Comparison of ENCODE assay signal across 2 cellular contexts in the genomic region with DNA sequence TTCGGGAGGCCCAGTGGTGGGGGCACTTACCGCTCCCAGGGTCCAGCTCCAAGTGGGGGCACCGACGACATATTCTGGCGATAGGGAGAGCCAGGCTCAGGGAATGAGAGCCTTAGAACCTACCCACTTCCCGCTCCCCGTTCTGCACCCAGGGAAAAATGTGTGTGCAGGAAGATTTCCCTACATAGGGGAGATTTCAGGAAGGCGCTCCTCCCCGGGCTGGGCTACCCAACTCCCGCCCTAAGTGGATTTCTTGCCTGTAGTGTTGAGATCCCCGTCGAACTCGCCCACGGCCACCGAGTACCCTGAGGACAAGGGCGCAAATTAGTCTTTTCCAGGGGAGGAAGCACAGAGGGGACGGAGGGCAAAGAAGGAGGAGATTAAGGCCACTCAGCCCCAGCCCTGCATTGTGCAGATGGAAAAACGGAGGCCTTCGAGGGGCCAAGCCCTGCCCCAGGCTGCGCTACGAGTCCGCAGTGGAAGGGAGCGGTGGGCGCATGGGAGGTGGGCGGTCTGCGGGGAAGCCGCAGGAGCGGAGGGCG.
TF ChIP-seq lines count a peak whose summit lies in the region.

No MANE protein-coding gene starts in this region.

TF ChIP-seq in A549, 52 proteins besides CTCF, POLR2A, EP300 and RAD21 (continued from another document):
- no peak for TF ChIP-seq HOXB13 (CRISPR knock-in tag; IDR thresholded peaks at IDR 0.05; ENCODE audit: low read depth)
- TF ChIP-seq BHLHE40 (IDR thresholded peaks at IDR 0.05; ENCODE audit: low read depth, low read length), result no peak
- TF ChIP-seq CEBPB (IDR thresholded peaks at IDR 0.05), result no peak
- TF ChIP-seq JUNB (IDR thresholded peaks at IDR 0.05), result no peak

TF ChIP-seq in GM23338, 12 proteins besides CTCF, POLR2A, EP300 and RAD21 (continued from another document):
- TF ChIP-seq, protein P1, sequence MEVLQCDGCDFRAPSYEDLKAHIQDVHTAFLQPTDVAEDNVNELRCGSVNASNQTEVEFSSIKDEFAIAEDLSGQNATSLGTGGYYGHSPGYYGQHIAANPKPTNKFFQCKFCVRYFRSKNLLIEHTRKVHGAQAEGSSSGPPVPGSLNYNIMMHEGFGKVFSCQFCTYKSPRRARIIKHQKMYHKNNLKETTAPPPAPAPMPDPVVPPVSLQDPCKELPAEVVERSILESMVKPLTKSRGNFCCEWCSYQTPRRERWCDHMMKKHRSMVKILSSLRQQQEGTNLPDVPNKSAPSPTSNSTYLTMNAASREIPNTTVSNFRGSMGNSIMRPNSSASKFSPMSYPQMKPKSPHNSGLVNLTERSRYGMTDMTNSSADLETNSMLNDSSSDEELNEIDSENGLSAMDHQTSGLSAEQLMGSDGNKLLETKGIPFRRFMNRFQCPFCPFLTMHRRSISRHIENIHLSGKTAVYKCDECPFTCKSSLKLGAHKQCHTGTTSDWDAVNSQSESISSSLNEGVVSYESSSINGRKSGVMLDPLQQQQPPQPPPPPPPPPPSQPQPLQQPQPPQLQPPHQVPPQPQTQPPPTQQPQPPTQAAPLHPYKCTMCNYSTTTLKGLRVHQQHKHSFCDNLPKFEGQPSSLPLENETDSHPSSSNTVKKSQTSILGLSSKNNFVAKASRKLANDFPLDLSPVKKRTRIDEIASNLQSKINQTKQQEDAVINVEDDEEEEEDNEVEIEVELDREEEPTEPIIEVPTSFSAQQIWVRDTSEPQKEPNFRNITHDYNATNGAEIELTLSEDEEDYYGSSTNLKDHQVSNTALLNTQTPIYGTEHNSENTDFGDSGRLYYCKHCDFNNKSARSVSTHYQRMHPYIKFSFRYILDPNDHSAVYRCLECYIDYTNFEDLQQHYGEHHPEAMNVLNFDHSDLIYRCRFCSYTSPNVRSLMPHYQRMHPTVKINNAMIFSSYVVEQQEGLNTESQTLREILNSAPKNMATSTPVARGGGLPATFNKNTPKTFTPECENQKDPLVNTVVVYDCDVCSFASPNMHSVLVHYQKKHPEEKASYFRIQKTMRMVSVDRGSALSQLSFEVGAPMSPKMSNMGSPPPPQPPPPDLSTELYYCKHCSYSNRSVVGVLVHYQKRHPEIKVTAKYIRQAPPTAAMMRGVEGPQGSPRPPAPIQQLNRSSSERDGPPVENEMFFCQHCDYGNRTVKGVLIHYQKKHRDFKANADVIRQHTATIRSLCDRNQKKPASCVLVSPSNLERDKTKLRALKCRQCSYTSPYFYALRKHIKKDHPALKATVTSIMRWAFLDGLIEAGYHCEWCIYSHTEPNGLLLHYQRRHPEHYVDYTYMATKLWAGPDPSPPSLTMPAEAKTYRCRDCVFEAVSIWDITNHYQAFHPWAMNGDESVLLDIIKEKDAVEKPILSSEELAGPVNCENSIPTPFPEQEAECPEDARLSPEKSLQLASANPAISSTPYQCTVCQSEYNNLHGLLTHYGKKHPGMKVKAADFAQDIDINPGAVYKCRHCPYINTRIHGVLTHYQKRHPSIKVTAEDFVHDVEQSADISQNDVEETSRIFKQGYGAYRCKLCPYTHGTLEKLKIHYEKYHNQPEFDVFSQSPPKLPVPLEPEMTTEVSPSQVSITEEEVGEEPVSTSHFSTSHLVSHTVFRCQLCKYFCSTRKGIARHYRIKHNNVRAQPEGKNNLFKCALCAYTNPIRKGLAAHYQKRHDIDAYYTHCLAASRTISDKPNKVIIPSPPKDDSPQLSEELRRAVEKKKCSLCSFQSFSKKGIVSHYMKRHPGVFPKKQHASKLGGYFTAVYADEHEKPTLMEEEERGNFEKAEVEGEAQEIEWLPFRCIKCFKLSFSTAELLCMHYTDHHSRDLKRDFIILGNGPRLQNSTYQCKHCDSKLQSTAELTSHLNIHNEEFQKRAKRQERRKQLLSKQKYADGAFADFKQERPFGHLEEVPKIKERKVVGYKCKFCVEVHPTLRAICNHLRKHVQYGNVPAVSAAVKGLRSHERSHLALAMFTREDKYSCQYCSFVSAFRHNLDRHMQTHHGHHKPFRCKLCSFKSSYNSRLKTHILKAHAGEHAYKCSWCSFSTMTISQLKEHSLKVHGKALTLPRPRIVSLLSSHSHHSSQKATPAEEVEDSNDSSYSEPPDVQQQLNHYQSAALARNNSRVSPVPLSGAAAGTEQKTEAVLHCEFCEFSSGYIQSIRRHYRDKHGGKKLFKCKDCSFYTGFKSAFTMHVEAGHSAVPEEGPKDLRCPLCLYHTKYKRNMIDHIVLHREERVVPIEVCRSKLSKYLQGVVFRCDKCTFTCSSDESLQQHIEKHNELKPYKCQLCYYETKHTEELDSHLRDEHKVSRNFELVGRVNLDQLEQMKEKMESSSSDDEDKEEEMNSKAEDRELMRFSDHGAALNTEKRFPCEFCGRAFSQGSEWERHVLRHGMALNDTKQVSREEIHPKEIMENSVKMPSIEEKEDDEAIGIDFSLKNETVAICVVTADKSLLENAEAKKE (CRISPR knock-in tag; IDR thresholded peaks at IDR 0.05), result no peak
